8 cellular contexts compared by ENCODE assay signal in genomic region chr6:56659721-56660373, GRCh38. TPM values are rescaled to one million over a fixed set of nuclear protein-coding genes. Genes with fewer than 3 reads are reported as not detected.
DNase-seq lines count a peak whose midpoint lies in the region; ATAC-seq and TF ChIP-seq lines count a peak whose summit lies in the region.

No MANE protein-coding gene starts in this region.

- DNase-seq in left lung = no peak
- DNase-seq in CD4-positive, alpha-beta T cell = no peak
- no peak for DNase-seq in coronary artery (ENCODE audit: low spot score)
- DNase-seq in NCI-H82 (lab: John Stamatoyannopoulos, UW) = no peak
- no peak for DNase-seq in A172 (ENCODE audit: low spot score)

- H3K27ac ChIP-seq in left lung (no peak overlapping the region), coronary artery (no peak overlapping the region)
- no peak overlapping the region for H3K27ac ChIP-seq in CD4-positive, alpha-beta T cell (ENCODE audit: low read depth, low read length)

- POLR2A ChIA-PET in CD4-positive, alpha-beta T cell (lab: Charles Lee) = no interaction called here

- H3K9me3 ChIP-seq in left lung = no peaks in the 10 kb centered on the region
- H3K9me3 ChIP-seq in CD4-positive, alpha-beta T cell (ENCODE audit: control insufficient read depth, low read length) = no peaks in the 10 kb centered on the region

- CTCF ChIA-PET in CD4-positive, alpha-beta T cell (lab: Charles Lee) = no interaction called here

- no peaks in the 10 kb centered on the region for H3K27me3 Mint-ChIP-seq in CD4-positive, alpha-beta T cell

- no peaks in the 10 kb centered on the region for H3K9me3 Mint-ChIP-seq in CD4-positive, alpha-beta T cell

- H3K4me3 Mint-ChIP-seq in CD4-positive, alpha-beta T cell = no peak overlapping the region

- H3K36me3 Mint-ChIP-seq in CD4-positive, alpha-beta T cell (ENCODE audit: low read depth) = no peaks in the 10 kb centered on the region

- H3K4me1 ChIP-seq in left lung = peaks cover 5 to 6% of the 10 kb centered on the region in 2 donors

- no peaks in the 10 kb centered on the region for H3K27me3 ChIP-seq in left lung
- H3K27me3 ChIP-seq in CD4-positive, alpha-beta T cell (ENCODE audit: control insufficient read depth, insufficient read depth, low read length) = no peaks in the 10 kb centered on the region

- no peaks in the 10 kb centered on the region for H3K4me1 Mint-ChIP-seq in CD4-positive, alpha-beta T cell (ENCODE audit: low read depth)

- H3K36me3 ChIP-seq in left lung = no peaks in the 10 kb centered on the region

- peak; percentile 93 for ATAC-seq in GM18868 (IDR thresholded peaks at IDR 0.05; ENCODE audit: unreplicated experiment)
- peak; percentile 94 for ATAC-seq in GM21825 (IDR thresholded peaks at IDR 0.05; ENCODE audit: unreplicated experiment)
- ATAC-seq in HG03575 (IDR thresholded peaks at IDR 0.05; ENCODE audit: extremely low read depth, insufficient number of reproducible peaks, low FRiP score, unreplicated experiment) = peak; percentile 88
- peak; percentile 20 for ATAC-seq in left lung
- ATAC-seq in CD4-positive, alpha-beta T cell (ENCODE audit: poor library complexity) = no peak

- no peak overlapping the region for H3K4me3 ChIP-seq in left lung
- H3K4me3 ChIP-seq in coronary artery = no peak overlapping the region

- no peak overlapping the region for H3K27ac Mint-ChIP-seq in CD4-positive, alpha-beta T cell

- no peak for TF ChIP-seq CTCF in left lung (IDR thresholded peaks at IDR 0.05)
- no peak for TF ChIP-seq CTCF in CD4-positive, alpha-beta T cell (IDR thresholded peaks at IDR 0.05)
- TF ChIP-seq CTCF in coronary artery (IDR thresholded peaks at IDR 0.05) = no peak

- intact Hi-C loops in left lung (cut with DNase I) = no loop called here
- intact Hi-C loops in CD4-positive, alpha-beta T cell (cut with DNase I, micrococcal nuclease) = no loop called here

RNA-seq across cellular contexts. Expression of gene DST, which starts 17.2 kb away (rescaled TPM):
- total RNA-seq in left lung = 100 to 1,000 TPM; 290 to 337 TPM
- 1 to 10 TPM; 5.7 to 5.9 TPM for total RNA-seq in CD4-positive, alpha-beta T cell
- total RNA-seq in A172 (2014; rRNA removed; shearing (Covaris generic)) = 153 and 189 TPM in 2 replicates

Comparison
In these comparisons a context has a peak if more than half of its experiments do, and no peak if none do; other contexts are left out.
1. RNA of gene DST, which starts 17.2 kb away (total RNA-seq): 290 to 337 TPM in left lung and 153 to 189 TPM in A172; 5.7 to 5.9 TPM in CD4-positive, alpha-beta T cell; every median in the first group is over 10 times any median in the second.